In genomic region chr2:218984239-218985020, GRCh38 we compare ENCODE assay signal across 10 cellular contexts. TPM values are rescaled to one million over a fixed set of nuclear protein-coding genes. Genes with fewer than 3 reads are reported as not detected.
DNase-seq lines count a peak whose midpoint lies in the region; TF ChIP-seq lines count a peak whose summit lies in the region.
"Had no signal": no experiment of that assay in that cellular context is flagged by ENCODE, and none has a peak within 500 bp of the region (broad histone marks: within the 10 kb centered on the region; RNA-seq: fewer than 3 reads in every experiment).

No MANE protein-coding gene starts in this region.

- no peak overlapping the region for H3K4me3 Mint-ChIP-seq in activated CD4-positive, alpha-beta T cell treated with anti-CD3 and anti-CD28 coated beads, Interleukin-2, amount 10 ng/mL, durations not matched to agents 24 days and 14 days
- H3K4me3 Mint-ChIP-seq in glutamatergic neuron (ENCODE audit: unreplicated experiment), result peak overlapping the region; percentile 84

- H3K4me1 ChIP-seq in spleen, result peaks cover 33 to 64% (median 53%) of the 10 kb centered on the region in 6 donors
- H3K4me1 ChIP-seq in testis, result peaks cover 27% of the 10 kb centered on the region

- H3K4me3 ChIP-seq in spleen (peak overlapping the region in 5 of 8 donors; percentile 3 to 37 (median 10)), testis (peak overlapping the region in 1 of 2 donors; percentile 23)

- peaks cover 79% of the 10 kb centered on the region for H3K27me3 Mint-ChIP-seq in activated CD4-positive, alpha-beta T cell treated with anti-CD3 and anti-CD28 coated beads, Interleukin-2, amount 10 ng/mL, durations not matched to agents 24 days and 14 days
- peaks cover 38% of the 10 kb centered on the region for H3K27me3 Mint-ChIP-seq in glutamatergic neuron (ENCODE audit: unreplicated experiment)

- H3K27ac Mint-ChIP-seq in activated CD4-positive, alpha-beta T cell treated with anti-CD3 and anti-CD28 coated beads, Interleukin-2, amount 10 ng/mL, durations not matched to agents 24 days and 14 days, result peak overlapping the region; percentile 41
- no peak overlapping the region for H3K27ac Mint-ChIP-seq in glutamatergic neuron (ENCODE audit: unreplicated experiment)
- H3K27ac Mint-ChIP-seq: CD4-positive, CD25-positive, alpha-beta regulatory T cell had no signal

- 0 to 1% (median 1%) methylated on average over 32 to 50 of the region's 50 CpGs for WGBS in spleen, 5 donors
- WGBS in testis, 2 donors, result 1 to 2% methylated on average over 34 to 50 of the region's 50 CpGs

- TF ChIP-seq CTCF in glutamatergic neuron (IDR thresholded peaks at IDR 0.05; ENCODE audit: partially characterized antibody, unreplicated experiment) (no peak), spleen (IDR thresholded peaks at IDR 0.05 in 8 of 11, conservative IDR thresholded peaks at IDR 0.05 in 3 of 11) (no peak), testis (IDR thresholded peaks at IDR 0.05) (no peak)

- H3K36me3 Mint-ChIP-seq in activated CD4-positive, alpha-beta T cell treated with anti-CD3 and anti-CD28 coated beads, Interleukin-2, amount 10 ng/mL, durations not matched to agents 24 days and 14 days (ENCODE audit: low read depth), result peaks cover 3% of the 10 kb centered on the region
- no peaks in the 10 kb centered on the region for H3K36me3 Mint-ChIP-seq in glutamatergic neuron (ENCODE audit: unreplicated experiment)
- H3K36me3 Mint-ChIP-seq: CD4-positive, CD25-positive, alpha-beta regulatory T cell had no signal

- peaks cover 19 to 100% (median 93%) of the 10 kb centered on the region in 7 donors for H3K27me3 ChIP-seq in spleen (replicated peaks in 1 of 7)
- peaks cover 10% of the 10 kb centered on the region for H3K27me3 ChIP-seq in testis

- TF ChIP-seq POLR2A in spleen (IDR thresholded peaks at IDR 0.05) (no peak), testis (IDR thresholded peaks at IDR 0.05) (no peak)

- H3K9me3 Mint-ChIP-seq in activated CD4-positive, alpha-beta T cell treated with anti-CD3 and anti-CD28 coated beads, Interleukin-2, amount 10 ng/mL, durations not matched to agents 24 days and 14 days, result no peaks in the 10 kb centered on the region
- peaks cover 7% of the 10 kb centered on the region for H3K9me3 Mint-ChIP-seq in glutamatergic neuron (ENCODE audit: unreplicated experiment)

- H3K9me3 ChIP-seq in spleen (no peaks in the 10 kb centered on the region), testis (no peaks in the 10 kb centered on the region)

- H3K27ac ChIP-seq in spleen, result no peak overlapping the region
- H3K27ac ChIP-seq in testis, result no peak overlapping the region

- H3K4me1 Mint-ChIP-seq in activated CD4-positive, alpha-beta T cell treated with anti-CD3 and anti-CD28 coated beads, Interleukin-2, amount 10 ng/mL, durations not matched to agents 24 days and 14 days, result peaks cover 12% of the 10 kb centered on the region
- H3K4me1 Mint-ChIP-seq in glutamatergic neuron (ENCODE audit: low read depth, unreplicated experiment), result peaks cover 6% of the 10 kb centered on the region

- H3K36me3 ChIP-seq in spleen (no peaks in the 10 kb centered on the region), testis (ENCODE audit: low read depth, missing control alignments) (no peaks in the 10 kb centered on the region)

- intact Hi-C loops in activated CD4-positive, alpha-beta T cell treated with anti-CD3 and anti-CD28 coated beads, Interleukin-2, amount 10 ng/mL, durations not matched to agents 24 days and 14 days (cut with micrococcal nuclease), result loop anchor here (1.0 to 10.0 kb wide), 3 partner anchors 74 to 510 kb away; partner anchors contain the start of gene GMPPA
- intact Hi-C loops in spleen (cut with DNase I; ENCODE audit: low total_unique reads), result no loop called here
- intact Hi-C loops in testis (cut with DNase I; ENCODE audit: low total_unique reads), result no loop called here

- no peak for DNase-seq in activated CD4-positive, alpha-beta T cell treated with anti-CD3 and anti-CD28 coated beads, Interleukin-2, amount 10 ng/mL, durations not matched to agents 24 days and 14 days
- no peak for DNase-seq in activated CD4-positive, alpha-beta T cell treated with anti-CD3 and anti-CD28 coated beads for 48 hours
- DNase-seq in NCI-H2227 treated with DMSO at 0.1 percent for 48 hours (lab: John Stamatoyannopoulos, UW) (peak; percentile 50), glutamatergic neuron (peak; percentile 47), spleen (no peak), nucleus accumbens (lab: John Stamatoyannopoulos, UW) (no peak), testis (no peak)
- no peak for DNase-seq in stimulated activated naive CD4-positive, alpha-beta T cell (lab: John Stamatoyannopoulos, UW)
- DNase-seq: CD4-positive, CD25-positive, alpha-beta regulatory T cell; stimulated activated CD4-positive, alpha-beta T cell treated with anti-CD3 and anti-CD28 coated beads, Interleukin-4, amount 100 ng/mL, for 24 hours had no signal

RNA-seq across cellular contexts. Expression of gene FEV, which starts 0.6 kb away (rescaled TPM):
- total RNA-seq in activated CD4-positive, alpha-beta T cell treated with anti-CD3 and anti-CD28 coated beads, Interleukin-2, amount 10 ng/mL, durations not matched to agents 24 days and 14 days, result not detected in 2 replicates
- total RNA-seq in glutamatergic neuron (ENCODE audit: unreplicated experiment) (not detected), spleen (not detected), testis (not detected)
- polyA plus RNA-seq in spleen (not detected), testis (ENCODE audit: insufficient read depth, low read depth, low replicate concordance) (not detected)
- total RNA-seq: CD4-positive, CD25-positive, alpha-beta regulatory T cell had no signal
- polyA plus RNA-seq: CD4-positive, CD25-positive, alpha-beta regulatory T cell had no signal

RNA-seq across cellular contexts. Expression of gene CRYBA2, which starts 8.8 kb away (rescaled TPM):
- total RNA-seq in activated CD4-positive, alpha-beta T cell treated with anti-CD3 and anti-CD28 coated beads, Interleukin-2, amount 10 ng/mL, durations not matched to agents 24 days and 14 days, result not detected in 2 replicates
- total RNA-seq in glutamatergic neuron (ENCODE audit: unreplicated experiment), result 0.49 TPM
- not detected for total RNA-seq in spleen
- not detected for polyA plus RNA-seq in spleen
- total RNA-seq in testis, result 1 to 10 TPM in 1 of 2 donors, under 1 TPM in 1; 0.56 to 2.9 TPM
- 2.7 TPM for polyA plus RNA-seq in testis (ENCODE audit: insufficient read depth, low read depth, low replicate concordance)
- total RNA-seq: CD4-positive, CD25-positive, alpha-beta regulatory T cell had no signal
- polyA plus RNA-seq: CD4-positive, CD25-positive, alpha-beta regulatory T cell had no signal

RNA-seq across cellular contexts. Expression of gene CDK5R2, which starts 25.0 kb away (rescaled TPM):
- total RNA-seq in activated CD4-positive, alpha-beta T cell treated with anti-CD3 and anti-CD28 coated beads, Interleukin-2, amount 10 ng/mL, durations not matched to agents 24 days and 14 days, result not detected in 2 replicates
- total RNA-seq in glutamatergic neuron (ENCODE audit: unreplicated experiment), result 46.1 TPM
- not detected for total RNA-seq in spleen
- polyA plus RNA-seq in spleen, result not detected
- total RNA-seq in testis, result 1 to 10 TPM; 1.2 to 1.6 TPM
- polyA plus RNA-seq in testis (ENCODE audit: insufficient read depth, low read depth, low replicate concordance), result 0.83 TPM
- total RNA-seq: CD4-positive, CD25-positive, alpha-beta regulatory T cell had no signal
- polyA plus RNA-seq: CD4-positive, CD25-positive, alpha-beta regulatory T cell had no signal

RNA-seq across cellular contexts. Expression of gene CFAP65, which starts 56.9 kb away (rescaled TPM):
- not detected in 2 replicates for total RNA-seq in activated CD4-positive, alpha-beta T cell treated with anti-CD3 and anti-CD28 coated beads, Interleukin-2, amount 10 ng/mL, durations not matched to agents 24 days and 14 days
- 1.1 TPM for total RNA-seq in glutamatergic neuron (ENCODE audit: unreplicated experiment)
- total RNA-seq in spleen, result under 1 TPM in 1 of 7 donors, not detected in 6; 0.28 TPM
- polyA plus RNA-seq in spleen, result not detected
- total RNA-seq in testis, result 10 to 100 TPM; 15.5 to 23.7 TPM
- polyA plus RNA-seq in testis (ENCODE audit: insufficient read depth, low read depth, low replicate concordance), result 42.9 TPM
- total RNA-seq: CD4-positive, CD25-positive, alpha-beta regulatory T cell had no signal
- polyA plus RNA-seq: CD4-positive, CD25-positive, alpha-beta regulatory T cell had no signal

Comparison
In these comparisons a context has a peak if more than half of its experiments do, and no peak if none do; other contexts are left out.
1. DNase-seq: peak in NCI-H2227 treated with DMSO at 0.1 percent for 48 hours (single experiment) and glutamatergic neuron (single experiment); none in activated CD4-positive, alpha-beta T cell treated with anti-CD3 and anti-CD28 coated beads, Interleukin-2, amount 10 ng/mL, durations not matched to agents 24 days and 14 days (single experiment), activated CD4-positive, alpha-beta T cell treated with anti-CD3 and anti-CD28 coated beads for 48 hours (single experiment), spleen (single experiment), stimulated activated naive CD4-positive, alpha-beta T cell (0 of 6), nucleus accumbens (0 of 56) and testis (single experiment).
2. RNA of gene CDK5R2, which starts 25.0 kb away (total RNA-seq): 46.1 TPM in glutamatergic neuron (single experiment); 1.2 to 1.6 TPM in testis, not detected in activated CD4-positive, alpha-beta T cell treated with anti-CD3 and anti-CD28 coated beads, Interleukin-2, amount 10 ng/mL, durations not matched to agents 24 days and 14 days and not detected in spleen; every median in the first group is over 10 times any median in the second.